ENCODE assay signal across 8 cellular contexts in genomic region chr14:67619446-67620216, GRCh38. TPM values are rescaled to one million over a fixed set of nuclear protein-coding genes. Genes with fewer than 3 reads are reported as not detected.
DNase-seq lines count a peak whose midpoint lies in the region; ATAC-seq and TF ChIP-seq lines count a peak whose summit lies in the region.

Gene ARG2 (plus strand): TSS chr14:67619920. CDS start chr14:67619978, 58 bp downstream.

- H3K9me2 ChIP-seq in SK-N-SH, result no peaks in the 10 kb centered on the region

- TF ChIP-seq EP300 in SK-N-SH (IDR thresholded peaks at IDR 0.05; ENCODE audit: borderline replicate concordance in 1 of 2, low read depth in 1 of 2, low read length in 1 of 2), result no peak

- peaks cover 5 to 10% of the 10 kb centered on the region in 2 experiments; a peak in 3 of 4 replicates for H3K4me1 ChIP-seq in SK-N-SH (ENCODE audit: control insufficient read depth in 1 of 2, insufficient read depth in 2 of 2, low read depth in 1 of 2, low read length in 1 of 2)
- H3K4me1 ChIP-seq in osteoblast (ENCODE audit: insufficient read depth, low read length), result peaks cover 21% of the 10 kb centered on the region
- peaks cover 16% of the 10 kb centered on the region for H3K4me1 ChIP-seq in thymus (ENCODE audit: control insufficient read depth, insufficient read depth, low read length)

- H3K27me3 Mint-ChIP-seq in activated naive CD8-positive, alpha-beta T cell, result no peaks in the 10 kb centered on the region
- H3K27me3 Mint-ChIP-seq in glutamatergic neuron (ENCODE audit: unreplicated experiment), result peaks cover 6% of the 10 kb centered on the region

- H3K4me2 ChIP-seq in SK-N-SH (peak within 1 kb of the TSS; percentile 99), osteoblast (ENCODE audit: insufficient read depth, low read length) (peak within 1 kb of the TSS; percentile 96)

- no peaks in the 10 kb centered on the region for H3K9me3 Mint-ChIP-seq in activated naive CD8-positive, alpha-beta T cell (ENCODE audit: low read depth)
- H3K9me3 Mint-ChIP-seq in glutamatergic neuron (ENCODE audit: unreplicated experiment), result peaks cover 7% of the 10 kb centered on the region

- no peaks in the 10 kb centered on the region; the same call in none of the 2 replicates for H3K27me3 ChIP-seq in GM06990 (replicated peaks; ENCODE audit: control insufficient read depth, insufficient read depth, low read length)
- no peaks in the 10 kb centered on the region for H3K27me3 ChIP-seq in SK-N-SH (ENCODE audit: insufficient read depth)
- H3K27me3 ChIP-seq in osteoblast (ENCODE audit: insufficient read depth, low read length), result no peaks in the 10 kb centered on the region
- H3K27me3 ChIP-seq in thymus (ENCODE audit: control insufficient read depth, insufficient read depth), result no peaks in the 10 kb centered on the region

- WGBS in SK-N-SH (ENCODE audit: low lambda C conversion rate), result 2% methylated on average over 21 of the region's 62 CpGs
- WGBS in thymus, result 1% methylated on average over 62 of the region's 62 CpGs

- H2AFZ ChIP-seq in SK-N-SH (ENCODE audit: low read depth) (peak within 1 kb of the TSS; percentile 75), osteoblast (ENCODE audit: low read length) (peak within 1 kb of the TSS; percentile 93)

- H3K9me3 ChIP-seq in SK-N-SH (no peaks in the 10 kb centered on the region), osteoblast (ENCODE audit: low read depth, low read length) (no peaks in the 10 kb centered on the region), thymus (ENCODE audit: control insufficient read depth) (no peaks in the 10 kb centered on the region)

- ATAC-seq in HG02588 (IDR thresholded peaks at IDR 0.05; ENCODE audit: unreplicated experiment), result peak; percentile 96

- H3K4me3 ChIP-seq in GM06990 (replicated peaks; ENCODE audit: low read depth, low read length), result peak within 1 kb of the TSS; percentile 70
- H3K4me3 ChIP-seq in SK-N-SH (ENCODE audit: low read depth in 2 of 2, low read length in 1 of 2), result peak within 1 kb of the TSS; percentile 72 to 80
- peak within 1 kb of the TSS; percentile 81 for H3K4me3 ChIP-seq in osteoblast (ENCODE audit: insufficient read depth, low read length)
- H3K4me3 ChIP-seq in thymus (ENCODE audit: low read length), result peak within 1 kb of the TSS; percentile 67

- TF ChIP-seq CTCF in GM06990 (IDR thresholded peaks at IDR 0.05; ENCODE audit: insufficient read depth, low read length, poor library complexity, severe bottlenecking) (peak; percentile 9), SK-N-SH (IDR thresholded peaks at IDR 0.05) (no peak), glutamatergic neuron (IDR thresholded peaks at IDR 0.05; ENCODE audit: partially characterized antibody, unreplicated experiment) (no peak), osteoblast (IDR thresholded peaks at IDR 0.05; ENCODE audit: extremely low read depth, low read depth, low read length) (no peak)

- DNase-seq in GM06990 (ENCODE audit: extremely low read depth, insufficient read length), result peak; percentile 92
- DNase-seq in NCI-H1048 (lab: John Stamatoyannopoulos, UW), result peak; percentile 83
- peak; percentile 97 for DNase-seq in SK-N-SH
- DNase-seq in glutamatergic neuron, result peak; percentile 99
- DNase-seq in osteoblast (ENCODE audit: insufficient read length, low spot score, missing footprints), result peak; percentile 94

- POLR2A ChIA-PET in SK-N-SH (lab: Yijun Ruan, JAX), result interaction anchor here (0.5 to 1.4 kb wide), 7 partner anchors 35 to 219 kb away, joined by 3 to 4 read pairs (median 3); partner anchors contain the start of gene RDH11

- H4K20me1 ChIP-seq in SK-N-SH (ENCODE audit: insufficient read depth) (no peaks in the 10 kb centered on the region), osteoblast (ENCODE audit: insufficient read depth, low read length) (no peaks in the 10 kb centered on the region)

- H3K36me3 ChIP-seq in GM06990 (ENCODE audit: control insufficient read depth, insufficient read depth, low read length), result no peaks in the 10 kb centered on the region
- H3K36me3 ChIP-seq in SK-N-SH (replicated peaks in 1 of 2; ENCODE audit: control insufficient read depth in 1 of 2, insufficient read depth in 2 of 2, low read length in 1 of 2), result no peaks in the 10 kb centered on the region
- no peaks in the 10 kb centered on the region for H3K36me3 ChIP-seq in osteoblast (ENCODE audit: insufficient read depth, low read length)
- H3K36me3 ChIP-seq in thymus (ENCODE audit: control insufficient read depth, insufficient read depth), result no peaks in the 10 kb centered on the region

- peak within 1 kb of the TSS; percentile 55; the same call in 1 of the 2 replicates for H3K9ac ChIP-seq in SK-N-SH

- peaks cover 22% of the 10 kb centered on the region for H3F3A ChIP-seq in SK-N-SH (replicated peaks; ENCODE audit: insufficient read depth)

- peak within 1 kb of the TSS; percentile 28 for H3K27ac Mint-ChIP-seq in activated naive CD8-positive, alpha-beta T cell
- peak within 1 kb of the TSS; percentile 95 for H3K27ac Mint-ChIP-seq in glutamatergic neuron (ENCODE audit: unreplicated experiment)

- H3K4me3 Mint-ChIP-seq in activated naive CD8-positive, alpha-beta T cell, result peak within 1 kb of the TSS; percentile 88
- peak within 1 kb of the TSS; percentile 97 for H3K4me3 Mint-ChIP-seq in glutamatergic neuron (ENCODE audit: unreplicated experiment)

- peaks cover 41% of the 10 kb centered on the region for H3K4me1 Mint-ChIP-seq in activated naive CD8-positive, alpha-beta T cell (ENCODE audit: low read depth)
- H3K4me1 Mint-ChIP-seq in glutamatergic neuron (ENCODE audit: low read depth, unreplicated experiment), result peaks cover 17% of the 10 kb centered on the region

- H3K36me3 Mint-ChIP-seq in activated naive CD8-positive, alpha-beta T cell, result peaks cover 3% of the 10 kb centered on the region
- H3K36me3 Mint-ChIP-seq in glutamatergic neuron (ENCODE audit: unreplicated experiment), result peaks cover 9% of the 10 kb centered on the region

- CTCF ChIA-PET in SK-N-SH (lab: Yijun Ruan, JAX), result interaction anchor here (0.6 to 6.2 kb wide), 33 partner anchors 8 to 192 kb away, joined by 3 to 85 read pairs (median 5); partner anchors contain the start of genes PIGH, RDH11 and RDH12

- TF ChIP-seq RAD21 in SK-N-SH (IDR thresholded peaks at IDR 0.05; ENCODE audit: low read length), result no peak

- H3K79me2 ChIP-seq in SK-N-SH (ENCODE audit: insufficient read depth) (no peaks in the 10 kb centered on the region), osteoblast (ENCODE audit: insufficient read depth, low read length) (no peaks in the 10 kb centered on the region)

- H3K27ac ChIP-seq in SK-N-SH (ENCODE audit: low read depth in 2 of 2, low read length in 1 of 2) (peak within 1 kb of the TSS; percentile 8 to 65; a peak in 3 of 4 replicates), osteoblast (ENCODE audit: low read depth, low read length) (peak within 1 kb of the TSS; percentile 50), thymus (ENCODE audit: low read depth) (peak within 1 kb of the TSS; percentile 77)

TF ChIP-seq in SK-N-SH, 30 proteins besides CTCF, POLR2A, EP300 and RAD21 (continues in another document):
- no peak for TF ChIP-seq SIN3A (IDR thresholded peaks at IDR 0.05; ENCODE audit: borderline replicate concordance, low read depth, low read length)
- TF ChIP-seq PBX3 (IDR thresholded peaks at IDR 0.05), result no peak
- TF ChIP-seq POLR2AphosphoS5 (IDR thresholded peaks at IDR 0.05; ENCODE audit: low read depth, low read length), result no peak
- peak; percentile 41; the same call in 1 of the 2 replicates for TF ChIP-seq FOSL2 (IDR thresholded peaks at IDR 0.05; ENCODE audit: borderline replicate concordance, low read depth)
- TF ChIP-seq ELF1 (IDR thresholded peaks at IDR 0.05), result peak; percentile 32; the same call in 1 of the 2 replicates
- TF ChIP-seq ZBTB33 (IDR thresholded peaks at IDR 0.05; ENCODE audit: borderline replicate concordance, low read depth), result no peak
- TF ChIP-seq TAF1 (IDR thresholded peaks at IDR 0.05; ENCODE audit: borderline replicate concordance, low read depth, low read length), result no peak; the same call in 1 of the 2 replicates
- TF ChIP-seq TEAD4 (IDR thresholded peaks at IDR 0.05; ENCODE audit: borderline replicate concordance, insufficient read depth), result no peak
- TF ChIP-seq FOXJ3 (CRISPR knock-in tag; IDR thresholded peaks at IDR 0.05), result no peak
- TF ChIP-seq USF1 (IDR thresholded peaks at IDR 0.05; ENCODE audit: borderline replicate concordance, low read depth), result no peak
- TF ChIP-seq GATA2 (CRISPR knock-in tag; IDR thresholded peaks at IDR 0.05), result no peak

RNA-seq across cellular contexts. Expression of gene ARG2, which starts in this region (rescaled TPM):
- polyA plus RNA-seq in SK-N-SH (2012; rRNA removed) (2.6 TPM in 2 replicates), thymus (27.8 TPM)
- 2.7 TPM in 2 replicates for polyA plus RNA-seq in SK-N-SH (2012; cell fraction: cytosol; rRNA removed)
- polyA plus RNA-seq in SK-N-SH (2012; cell fraction: nucleus; rRNA removed), result 0.87 and 1.9 TPM in 2 replicates
- total RNA-seq in glutamatergic neuron (ENCODE audit: unreplicated experiment) (78.7 TPM), osteoblast (11.2 and 13.3 TPM in 2 replicates)

Comparison
In these comparisons a context has a peak if more than half of its experiments do, and no peak if none do; other contexts are left out.
1. Peak in every context shown above with its lines: DNase-seq, ATAC-seq, H3K4me3 ChIP-seq and H3K27ac ChIP-seq.